ENCODE assay signal across 21 cellular contexts in the genomic region with DNA sequence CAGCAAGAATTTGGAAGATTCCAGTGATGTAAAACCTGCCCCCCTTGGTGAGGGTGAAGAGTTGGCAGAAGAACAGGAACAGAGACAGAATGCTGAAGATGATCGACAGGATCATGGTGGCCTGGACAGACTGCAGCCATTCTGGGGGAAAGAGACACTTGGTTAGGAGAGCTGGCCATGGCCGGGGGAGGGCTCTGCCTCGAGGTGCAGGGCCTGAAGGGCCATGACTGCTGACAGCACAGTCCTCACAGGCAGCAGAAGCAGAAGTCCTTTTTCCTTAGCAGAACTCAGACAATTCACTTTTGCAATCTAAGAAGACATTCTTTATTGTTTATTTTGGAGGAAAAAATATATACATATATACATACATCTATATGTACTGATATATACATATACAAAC.
"Had no signal": no experiment of that assay in that cellular context is flagged by ENCODE, and none has a peak within 500 bp of the region (broad histone marks: within the 10 kb centered on the region; RNA-seq: fewer than 3 reads in every experiment).

No MANE protein-coding gene starts in this region.

- H3K4me3 ChIP-seq: coronary artery, dorsolateral prefrontal cortex, esophagus squamous epithelium, gastroesophageal sphincter, hepatocyte, mucosa of descending colon, thoracic aorta, transverse colon had no signal

- H3K4me3 Mint-ChIP-seq: naive thymus-derived CD8-positive, alpha-beta T cell; stimulated activated naive B cell treated with anti-CD40 and anti-IgM and Interleukin-4, amounts not matched to agents 10 μg/mL and 1 μg/mL and 100 μg/mL, for 72 hours; stimulated activated naive CD8-positive, alpha-beta T cell treated with anti-CD3 and anti-CD28 coated beads, Interleukin-15, amount 100 ng/mL, for 72 hours had no signal

- H3K27me3 ChIP-seq: dorsolateral prefrontal cortex, esophagus squamous epithelium, gastroesophageal sphincter, hepatocyte, transverse colon had no signal

- H3K27ac Mint-ChIP-seq: naive thymus-derived CD8-positive, alpha-beta T cell; stimulated activated naive B cell treated with anti-CD40 and anti-IgM and Interleukin-4, amounts not matched to agents 10 μg/mL and 1 μg/mL and 100 μg/mL, for 72 hours; stimulated activated naive CD8-positive, alpha-beta T cell treated with anti-CD3 and anti-CD28 coated beads, Interleukin-15, amount 100 ng/mL, for 72 hours had no signal

- H3K4me2 ChIP-seq: hepatocyte had no signal

- DNase-seq: central memory CD4-positive, alpha-beta T cell; dorsolateral prefrontal cortex; effector CD8-positive, alpha-beta T cell; esophagus squamous epithelium; foreskin fibroblast; kidney; left cardiac atrium; mucosa of descending colon; naive thymus-derived CD8-positive, alpha-beta T cell; posterior cingulate gyrus; stimulated activated CD4-positive, alpha-beta T cell treated with anti-CD3 and anti-CD28 coated beads, Interleukin-15, amount 100 ng/mL, for 24 hours; stimulated activated CD4-positive, alpha-beta T cell treated with anti-CD3 and anti-CD28 coated beads, Interleukin-1b, Interleukin-23, amount 100 ng/mL, for 48 hours; stimulated activated CD4-positive, alpha-beta T cell treated with anti-CD3 and anti-CD28 coated beads, Interleukin-4, amount 100 ng/mL, for 4 hours; stimulated activated naive B cell treated with anti-CD40 and anti-IgM and Interleukin-4, amounts not matched to agents 10 μg/mL and 1 μg/mL and 100 μg/mL, for 72 hours; stimulated activated naive CD8-positive, alpha-beta T cell treated with anti-CD3 and anti-CD28 coated beads, Interleukin-15, amount 100 ng/mL, for 72 hours; substantia nigra; transverse colon had no signal

- H3K36me3 Mint-ChIP-seq: stimulated activated naive B cell treated with anti-CD40 and anti-IgM and Interleukin-4, amounts not matched to agents 10 μg/mL and 1 μg/mL and 100 μg/mL, for 72 hours had no signal

- ATAC-seq: gastroesophageal sphincter; mucosa of descending colon; naive thymus-derived CD8-positive, alpha-beta T cell; stimulated activated naive B cell treated with anti-CD40 and anti-IgM and Interleukin-4, amounts not matched to agents 10 μg/mL and 1 μg/mL and 100 μg/mL, for 72 hours; stimulated activated naive CD8-positive, alpha-beta T cell treated with anti-CD3 and anti-CD28 coated beads, Interleukin-15, amount 100 ng/mL, for 72 hours had no signal

- H3K9me3 ChIP-seq: gastroesophageal sphincter, mucosa of descending colon, thoracic aorta, transverse colon had no signal

- H2AFZ ChIP-seq: hepatocyte had no signal

- H3K27ac ChIP-seq: coronary artery, esophagus squamous epithelium, hepatocyte, thoracic aorta, transverse colon had no signal
